Comparison of ENCODE assay signal across 10 cellular contexts in genomic region chr16:68319185-68319908, GRCh38. TPM values are rescaled to one million over a fixed set of nuclear protein-coding genes. Genes with fewer than 3 reads are reported as not detected.
DNase-seq lines count a peak whose midpoint lies in the region; ATAC-seq and TF ChIP-seq lines count a peak whose summit lies in the region.
"Had no signal": no experiment of that assay in that cellular context is flagged by ENCODE, and none has a peak within 500 bp of the region (broad histone marks: within the 10 kb centered on the region; RNA-seq: fewer than 3 reads in every experiment).

No MANE protein-coding gene starts in this region.

- ATAC-seq in GM21786 (IDR thresholded peaks at IDR 0.05; ENCODE audit: unreplicated experiment) (peak; percentile 61), natural killer cell (peak; percentile 89 to 100 (median 99)), HG03135 (IDR thresholded peaks at IDR 0.05; ENCODE audit: unreplicated experiment) (no peak), GM19035 (IDR thresholded peaks at IDR 0.05; ENCODE audit: unreplicated experiment) (no peak)
- ATAC-seq in activated CD8-positive, alpha-beta T cell treated with anti-CD3 and anti-CD28 coated beads, Interleukin-2, amount 10 ng/mL, durations not matched to agents 7 days and 5 days: peak; percentile 57

- DNase-seq in ELF-1 (ENCODE audit: low read depth, low spot score) (peak; percentile 36), natural killer cell (peak; percentile 26), C1 segment of cervical spinal cord (lab: John Stamatoyannopoulos, UW) (no peak), 8988T (no peak)
- peak; percentile 38 for DNase-seq in activated CD8-positive, alpha-beta T cell treated with anti-CD3 and anti-CD28 coated beads, Interleukin-2, amount 10 ng/mL, durations not matched to agents 7 days and 5 days
- DNase-seq: cortex of kidney had no signal

- no peaks in the 10 kb centered on the region for H3K9me3 Mint-ChIP-seq in activated CD8-positive, alpha-beta T cell treated with anti-CD3 and anti-CD28 coated beads, Interleukin-2, amount 10 ng/mL, durations not matched to agents 7 days and 5 days (ENCODE audit: insufficient read depth)
- H3K9me3 Mint-ChIP-seq in natural killer cell: no peaks in the 10 kb centered on the region
- H3K9me3 Mint-ChIP-seq: type B pancreatic cell had no signal

- CTCF ChIA-PET in activated CD8-positive, alpha-beta T cell treated with anti-CD3 and anti-CD28 coated beads, Interleukin-2, amount 10 ng/mL, durations not matched to agents 7 days and 5 days (lab: Charles Lee): interaction anchor here (0.6 to 20.0 kb wide), 3 partner anchors 9 to 378 kb away, joined by 3 to 544 read pairs (median 32); partner anchors contain the start of gene SLC7A6

- peaks cover 19% of the 10 kb centered on the region for H3K4me1 Mint-ChIP-seq in activated CD8-positive, alpha-beta T cell treated with anti-CD3 and anti-CD28 coated beads, Interleukin-2, amount 10 ng/mL, durations not matched to agents 7 days and 5 days (ENCODE audit: low read depth)
- H3K4me1 Mint-ChIP-seq in natural killer cell: peaks cover 17 to 23% of the 10 kb centered on the region in 2 donors

- H3K27ac Mint-ChIP-seq in activated CD8-positive, alpha-beta T cell treated with anti-CD3 and anti-CD28 coated beads, Interleukin-2, amount 10 ng/mL, durations not matched to agents 7 days and 5 days: peak overlapping the region; percentile 66
- peak overlapping the region; percentile 85 to 86 for H3K27ac Mint-ChIP-seq in natural killer cell
- H3K27ac Mint-ChIP-seq: type B pancreatic cell had no signal

- POLR2A ChIA-PET in activated CD8-positive, alpha-beta T cell treated with anti-CD3 and anti-CD28 coated beads, Interleukin-2, amount 10 ng/mL, durations not matched to agents 7 days and 5 days (lab: Charles Lee): interaction anchor here (0.5 to 1.3 kb wide), 3 partner anchors 19 to 57 kb away, joined by 3 to 4 read pairs (median 3); no protein-coding TSS in a partner anchor

- no peaks in the 10 kb centered on the region for H3K27me3 Mint-ChIP-seq in activated CD8-positive, alpha-beta T cell treated with anti-CD3 and anti-CD28 coated beads, Interleukin-2, amount 10 ng/mL, durations not matched to agents 7 days and 5 days (ENCODE audit: low read depth)
- no peaks in the 10 kb centered on the region for H3K27me3 Mint-ChIP-seq in natural killer cell (ENCODE audit: low read depth in 2 of 2)
- H3K27me3 Mint-ChIP-seq: type B pancreatic cell had no signal

- no peak for TF ChIP-seq CTCF in natural killer cell (IDR thresholded peaks at IDR 0.05)

- H3K4me3 Mint-ChIP-seq in activated CD8-positive, alpha-beta T cell treated with anti-CD3 and anti-CD28 coated beads, Interleukin-2, amount 10 ng/mL, durations not matched to agents 7 days and 5 days: no peak overlapping the region
- peak overlapping the region; percentile 33 for H3K4me3 Mint-ChIP-seq in natural killer cell
- H3K4me3 Mint-ChIP-seq: type B pancreatic cell had no signal

- H3K36me3 Mint-ChIP-seq in activated CD8-positive, alpha-beta T cell treated with anti-CD3 and anti-CD28 coated beads, Interleukin-2, amount 10 ng/mL, durations not matched to agents 7 days and 5 days (ENCODE audit: low read depth): peaks cover 47% of the 10 kb centered on the region
- no peaks in the 10 kb centered on the region for H3K36me3 Mint-ChIP-seq in natural killer cell

- intact Hi-C loops in natural killer cell (cut with micrococcal nuclease): loop anchor here (10.0 kb wide), 2 partner anchors 235 to 755 kb away; partner anchors contain the start of genes CTCF and NFATC3

RNA-seq across cellular contexts. Expression of gene PRMT7, which starts 8.5 kb away (rescaled TPM):
- 10 to 100 TPM; 70.4 to 73.2 TPM for total RNA-seq in activated CD8-positive, alpha-beta T cell treated with anti-CD3 and anti-CD28 coated beads, Interleukin-2, amount 10 ng/mL, durations not matched to agents 7 days and 5 days
- total RNA-seq in natural killer cell: 10 to 100 TPM; 60.7 to 84.7 (median 68.2) TPM

RNA-seq across cellular contexts. Expression of gene SLC7A6OS, which starts 8.6 kb away (rescaled TPM):
- 10 to 100 TPM; 26.3 to 30.7 TPM for total RNA-seq in activated CD8-positive, alpha-beta T cell treated with anti-CD3 and anti-CD28 coated beads, Interleukin-2, amount 10 ng/mL, durations not matched to agents 7 days and 5 days
- 10 to 100 TPM; 46.3 to 57.3 (median 56.1) TPM for total RNA-seq in natural killer cell

RNA-seq across cellular contexts. Expression of gene SLC7A6, which starts 55.0 kb away (rescaled TPM):
- 10 to 100 TPM; 84.1 to 85.0 TPM for total RNA-seq in activated CD8-positive, alpha-beta T cell treated with anti-CD3 and anti-CD28 coated beads, Interleukin-2, amount 10 ng/mL, durations not matched to agents 7 days and 5 days
- total RNA-seq in natural killer cell: 10 to 100 TPM; 46.6 to 84.9 (median 69.6) TPM

Comparison
In these comparisons a context has a peak if more than half of its experiments do, and no peak if none do; other contexts are left out.
1. DNase-seq: peak in ELF-1 (single experiment), activated CD8-positive, alpha-beta T cell treated with anti-CD3 and anti-CD28 coated beads, Interleukin-2, amount 10 ng/mL, durations not matched to agents 7 days and 5 days (single experiment) and natural killer cell (single experiment); none in C1 segment of cervical spinal cord (0 of 14) and 8988T (single experiment).
2. ATAC-seq: peak in GM21786 (single experiment), activated CD8-positive, alpha-beta T cell treated with anti-CD3 and anti-CD28 coated beads, Interleukin-2, amount 10 ng/mL, durations not matched to agents 7 days and 5 days (single experiment) and natural killer cell (3 of 3); none in HG03135 (single experiment) and GM19035 (single experiment).